ENCODE assay signal across 1 cellular context in the genomic region with DNA sequence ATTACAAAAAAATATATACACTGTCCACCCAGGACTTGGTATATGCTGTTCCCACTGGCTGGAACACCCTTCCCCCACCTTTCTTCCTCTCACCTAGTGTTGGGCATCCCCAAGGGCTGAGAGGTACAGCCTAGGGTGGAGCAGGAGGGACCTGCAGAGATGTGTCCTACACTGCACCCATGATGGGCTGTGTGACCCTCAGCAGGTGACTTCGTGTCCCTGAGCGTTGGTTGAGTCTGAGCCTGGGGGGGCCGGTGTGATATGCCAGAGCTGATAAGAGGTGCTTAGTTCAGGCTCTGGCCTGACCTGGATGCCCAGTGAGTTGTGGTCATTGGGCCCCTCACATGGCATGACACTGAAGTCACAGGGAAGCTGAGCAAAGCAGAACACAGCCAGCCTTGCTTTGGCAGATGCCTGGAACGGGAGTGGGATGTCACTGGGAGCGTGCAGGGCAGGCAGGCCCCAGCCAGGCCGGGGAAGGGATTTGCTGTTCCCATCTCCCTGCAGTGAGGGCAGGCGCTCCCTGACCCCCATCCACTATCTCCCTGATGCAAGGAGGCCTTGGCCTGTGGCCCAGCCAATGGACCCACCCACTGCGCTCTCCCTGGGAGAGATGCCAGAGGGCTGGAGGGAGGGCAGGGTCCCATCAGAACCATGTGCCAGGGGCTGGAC.
A peak's percentile ranks its signal among the peaks of the same experiment; 100 is the strongest.
TF ChIP-seq lines count a peak whose summit lies in the region.

No MANE protein-coding gene starts in this region.

TF ChIP-seq in HepG2, 621 proteins besides CTCF, POLR2A, EP300 and RAD21 (continued from another document and continues in another):
- TF ChIP-seq, protein P1, sequence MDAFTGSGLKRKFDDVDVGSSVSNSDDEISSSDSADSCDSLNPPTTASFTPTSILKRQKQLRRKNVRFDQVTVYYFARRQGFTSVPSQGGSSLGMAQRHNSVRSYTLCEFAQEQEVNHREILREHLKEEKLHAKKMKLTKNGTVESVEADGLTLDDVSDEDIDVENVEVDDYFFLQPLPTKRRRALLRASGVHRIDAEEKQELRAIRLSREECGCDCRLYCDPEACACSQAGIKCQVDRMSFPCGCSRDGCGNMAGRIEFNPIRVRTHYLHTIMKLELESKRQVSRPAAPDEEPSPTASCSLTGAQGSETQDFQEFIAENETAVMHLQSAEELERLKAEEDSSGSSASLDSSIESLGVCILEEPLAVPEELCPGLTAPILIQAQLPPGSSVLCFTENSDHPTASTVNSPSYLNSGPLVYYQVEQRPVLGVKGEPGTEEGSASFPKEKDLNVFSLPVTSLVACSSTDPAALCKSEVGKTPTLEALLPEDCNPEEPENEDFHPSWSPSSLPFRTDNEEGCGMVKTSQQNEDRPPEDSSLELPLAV (CRISPR knock-in tag; conservative IDR thresholded peaks at IDR 0.05; ENCODE audit: low read depth) = no peak
- TF ChIP-seq JUND (CRISPR knock-in tag; IDR thresholded peaks at IDR 0.05) = no peak
- TF ChIP-seq, protein P2, sequence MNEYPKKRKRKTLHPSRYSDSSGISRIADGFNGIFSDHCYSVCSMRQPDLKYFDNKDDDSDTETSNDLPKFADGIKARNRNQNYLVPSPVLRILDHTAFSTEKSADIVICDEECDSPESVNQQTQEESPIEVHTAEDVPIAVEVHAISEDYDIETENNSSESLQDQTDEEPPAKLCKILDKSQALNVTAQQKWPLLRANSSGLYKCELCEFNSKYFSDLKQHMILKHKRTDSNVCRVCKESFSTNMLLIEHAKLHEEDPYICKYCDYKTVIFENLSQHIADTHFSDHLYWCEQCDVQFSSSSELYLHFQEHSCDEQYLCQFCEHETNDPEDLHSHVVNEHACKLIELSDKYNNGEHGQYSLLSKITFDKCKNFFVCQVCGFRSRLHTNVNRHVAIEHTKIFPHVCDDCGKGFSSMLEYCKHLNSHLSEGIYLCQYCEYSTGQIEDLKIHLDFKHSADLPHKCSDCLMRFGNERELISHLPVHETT (CRISPR knock-in tag; conservative IDR thresholded peaks at IDR 0.05) = no peak
- TF ChIP-seq ZNF746 (CRISPR knock-in tag; IDR thresholded peaks at IDR 0.05) = peak; percentile 70; the same call in 1 of the 2 replicates
- 0 out of 2 replicates have a peak, but pooled peaks have one; percentile 22 for TF ChIP-seq HDAC2 (CRISPR knock-in tag; IDR thresholded peaks at IDR 0.05)
- no peak for TF ChIP-seq ZNF660 (CRISPR knock-in tag; IDR thresholded peaks at IDR 0.05; ENCODE audit: borderline replicate concordance, low read depth)
- TF ChIP-seq, protein P3, sequence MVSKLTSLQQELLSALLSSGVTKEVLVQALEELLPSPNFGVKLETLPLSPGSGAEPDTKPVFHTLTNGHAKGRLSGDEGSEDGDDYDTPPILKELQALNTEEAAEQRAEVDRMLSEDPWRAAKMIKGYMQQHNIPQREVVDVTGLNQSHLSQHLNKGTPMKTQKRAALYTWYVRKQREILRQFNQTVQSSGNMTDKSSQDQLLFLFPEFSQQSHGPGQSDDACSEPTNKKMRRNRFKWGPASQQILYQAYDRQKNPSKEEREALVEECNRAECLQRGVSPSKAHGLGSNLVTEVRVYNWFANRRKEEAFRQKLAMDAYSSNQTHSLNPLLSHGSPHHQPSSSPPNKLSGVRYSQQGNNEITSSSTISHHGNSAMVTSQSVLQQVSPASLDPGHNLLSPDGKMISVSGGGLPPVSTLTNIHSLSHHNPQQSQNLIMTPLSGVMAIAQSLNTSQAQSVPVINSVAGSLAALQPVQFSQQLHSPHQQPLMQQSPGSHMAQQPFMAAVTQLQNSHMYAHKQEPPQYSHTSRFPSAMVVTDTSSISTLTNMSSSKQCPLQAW (CRISPR knock-in tag; IDR thresholded peaks at IDR 0.05) = 0 out of 2 replicates have a peak, but pooled peaks have one; percentile 55
- TF ChIP-seq ZSCAN30 (CRISPR knock-in tag; IDR thresholded peaks at IDR 0.05) = no peak
- TF ChIP-seq, protein P4, sequence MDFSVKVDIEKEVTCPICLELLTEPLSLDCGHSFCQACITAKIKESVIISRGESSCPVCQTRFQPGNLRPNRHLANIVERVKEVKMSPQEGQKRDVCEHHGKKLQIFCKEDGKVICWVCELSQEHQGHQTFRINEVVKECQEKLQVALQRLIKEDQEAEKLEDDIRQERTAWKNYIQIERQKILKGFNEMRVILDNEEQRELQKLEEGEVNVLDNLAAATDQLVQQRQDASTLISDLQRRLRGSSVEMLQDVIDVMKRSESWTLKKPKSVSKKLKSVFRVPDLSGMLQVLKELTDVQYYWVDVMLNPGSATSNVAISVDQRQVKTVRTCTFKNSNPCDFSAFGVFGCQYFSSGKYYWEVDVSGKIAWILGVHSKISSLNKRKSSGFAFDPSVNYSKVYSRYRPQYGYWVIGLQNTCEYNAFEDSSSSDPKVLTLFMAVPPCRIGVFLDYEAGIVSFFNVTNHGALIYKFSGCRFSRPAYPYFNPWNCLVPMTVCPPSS (IDR thresholded peaks at IDR 0.05) = no peak
- TF ChIP-seq HNRNPLL (IDR thresholded peaks at IDR 0.05; ENCODE audit: low read depth, low read length, poor library complexity, severe bottlenecking) = no peak
- no peak for TF ChIP-seq TARDBP (CRISPR knock-in tag; IDR thresholded peaks at IDR 0.05)
- 0 out of 2 replicates have a peak, but pooled peaks have one; percentile 22 for TF ChIP-seq NR2F2 (IDR thresholded peaks at IDR 0.05; ENCODE audit: borderline replicate concordance, low read depth)
- no peak for TF ChIP-seq SP2 (CRISPR knock-in tag; IDR thresholded peaks at IDR 0.05)
- TF ChIP-seq ZNF337 (CRISPR knock-in tag; IDR thresholded peaks at IDR 0.05; ENCODE audit: borderline replicate concordance, low read depth) = no peak
- peak; percentile 66; the same call in 1 of the 2 replicates for TF ChIP-seq ZFX (CRISPR knock-in tag; IDR thresholded peaks at IDR 0.05; ENCODE audit: low read depth)
- 0 out of 2 replicates have a peak, but pooled peaks have one; percentile 13 for TF ChIP-seq ZNF430 (CRISPR knock-in tag; IDR thresholded peaks at IDR 0.05)
- TF ChIP-seq ZKSCAN5 (CRISPR knock-in tag; IDR thresholded peaks at IDR 0.05) = no peak
- no peak for TF ChIP-seq ZMYM3 (CRISPR knock-in tag; IDR thresholded peaks at IDR 0.05)
- TF ChIP-seq, protein P5, sequence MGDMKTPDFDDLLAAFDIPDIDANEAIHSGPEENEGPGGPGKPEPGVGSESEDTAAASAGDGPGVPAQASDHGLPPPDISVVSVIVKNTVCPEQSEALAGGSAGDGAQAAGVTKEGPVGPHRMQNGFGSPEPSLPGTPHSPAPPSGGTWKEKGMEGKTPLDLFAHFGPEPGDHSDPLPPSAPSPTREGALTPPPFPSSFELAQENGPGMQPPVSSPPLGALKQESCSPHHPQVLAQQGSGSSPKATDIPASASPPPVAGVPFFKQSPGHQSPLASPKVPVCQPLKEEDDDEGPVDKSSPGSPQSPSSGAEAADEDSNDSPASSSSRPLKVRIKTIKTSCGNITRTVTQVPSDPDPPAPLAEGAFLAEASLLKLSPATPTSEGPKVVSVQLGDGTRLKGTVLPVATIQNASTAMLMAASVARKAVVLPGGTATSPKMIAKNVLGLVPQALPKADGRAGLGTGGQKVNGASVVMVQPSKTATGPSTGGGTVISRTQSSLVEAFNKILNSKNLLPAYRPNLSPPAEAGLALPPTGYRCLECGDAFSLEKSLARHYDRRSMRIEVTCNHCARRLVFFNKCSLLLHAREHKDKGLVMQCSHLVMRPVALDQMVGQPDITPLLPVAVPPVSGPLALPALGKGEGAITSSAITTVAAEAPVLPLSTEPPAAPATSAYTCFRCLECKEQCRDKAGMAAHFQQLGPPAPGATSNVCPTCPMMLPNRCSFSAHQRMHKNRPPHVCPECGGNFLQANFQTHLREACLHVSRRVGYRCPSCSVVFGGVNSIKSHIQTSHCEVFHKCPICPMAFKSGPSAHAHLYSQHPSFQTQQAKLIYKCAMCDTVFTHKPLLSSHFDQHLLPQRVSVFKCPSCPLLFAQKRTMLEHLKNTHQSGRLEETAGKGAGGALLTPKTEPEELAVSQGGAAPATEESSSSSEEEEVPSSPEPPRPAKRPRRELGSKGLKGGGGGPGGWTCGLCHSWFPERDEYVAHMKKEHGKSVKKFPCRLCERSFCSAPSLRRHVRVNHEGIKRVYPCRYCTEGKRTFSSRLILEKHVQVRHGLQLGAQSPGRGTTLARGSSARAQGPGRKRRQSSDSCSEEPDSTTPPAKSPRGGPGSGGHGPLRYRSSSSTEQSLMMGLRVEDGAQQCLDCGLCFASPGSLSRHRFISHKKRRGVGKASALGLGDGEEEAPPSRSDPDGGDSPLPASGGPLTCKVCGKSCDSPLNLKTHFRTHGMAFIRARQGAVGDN (CRISPR knock-in tag; IDR thresholded peaks at IDR 0.05) = peak; percentile 83
- no peak for TF ChIP-seq PHB2 (IDR thresholded peaks at IDR 0.05; ENCODE audit: partially characterized antibody)
- TF ChIP-seq SMC3 (IDR thresholded peaks at IDR 0.05; ENCODE audit: low read length) = no peak
- no peak for TF ChIP-seq ZNF296 (CRISPR knock-in tag; conservative IDR thresholded peaks at IDR 0.05)
- TF ChIP-seq ZNF441 (CRISPR knock-in tag; IDR thresholded peaks at IDR 0.05; ENCODE audit: borderline replicate concordance) = no peak
- no peak for TF ChIP-seq CC2D1A (CRISPR knock-in tag; IDR thresholded peaks at IDR 0.05)
- TF ChIP-seq RCOR2 (CRISPR knock-in tag; IDR thresholded peaks at IDR 0.05) = no peak
- TF ChIP-seq, protein P6, sequence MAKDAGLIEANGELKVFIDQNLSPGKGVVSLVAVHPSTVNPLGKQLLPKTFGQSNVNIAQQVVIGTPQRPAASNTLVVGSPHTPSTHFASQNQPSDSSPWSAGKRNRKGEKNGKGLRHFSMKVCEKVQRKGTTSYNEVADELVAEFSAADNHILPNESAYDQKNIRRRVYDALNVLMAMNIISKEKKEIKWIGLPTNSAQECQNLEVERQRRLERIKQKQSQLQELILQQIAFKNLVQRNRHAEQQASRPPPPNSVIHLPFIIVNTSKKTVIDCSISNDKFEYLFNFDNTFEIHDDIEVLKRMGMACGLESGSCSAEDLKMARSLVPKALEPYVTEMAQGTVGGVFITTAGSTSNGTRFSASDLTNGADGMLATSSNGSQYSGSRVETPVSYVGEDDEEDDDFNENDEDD (CRISPR knock-in tag; IDR thresholded peaks at IDR 0.05; ENCODE audit: borderline replicate concordance) = no peak
- TF ChIP-seq, protein P7, sequence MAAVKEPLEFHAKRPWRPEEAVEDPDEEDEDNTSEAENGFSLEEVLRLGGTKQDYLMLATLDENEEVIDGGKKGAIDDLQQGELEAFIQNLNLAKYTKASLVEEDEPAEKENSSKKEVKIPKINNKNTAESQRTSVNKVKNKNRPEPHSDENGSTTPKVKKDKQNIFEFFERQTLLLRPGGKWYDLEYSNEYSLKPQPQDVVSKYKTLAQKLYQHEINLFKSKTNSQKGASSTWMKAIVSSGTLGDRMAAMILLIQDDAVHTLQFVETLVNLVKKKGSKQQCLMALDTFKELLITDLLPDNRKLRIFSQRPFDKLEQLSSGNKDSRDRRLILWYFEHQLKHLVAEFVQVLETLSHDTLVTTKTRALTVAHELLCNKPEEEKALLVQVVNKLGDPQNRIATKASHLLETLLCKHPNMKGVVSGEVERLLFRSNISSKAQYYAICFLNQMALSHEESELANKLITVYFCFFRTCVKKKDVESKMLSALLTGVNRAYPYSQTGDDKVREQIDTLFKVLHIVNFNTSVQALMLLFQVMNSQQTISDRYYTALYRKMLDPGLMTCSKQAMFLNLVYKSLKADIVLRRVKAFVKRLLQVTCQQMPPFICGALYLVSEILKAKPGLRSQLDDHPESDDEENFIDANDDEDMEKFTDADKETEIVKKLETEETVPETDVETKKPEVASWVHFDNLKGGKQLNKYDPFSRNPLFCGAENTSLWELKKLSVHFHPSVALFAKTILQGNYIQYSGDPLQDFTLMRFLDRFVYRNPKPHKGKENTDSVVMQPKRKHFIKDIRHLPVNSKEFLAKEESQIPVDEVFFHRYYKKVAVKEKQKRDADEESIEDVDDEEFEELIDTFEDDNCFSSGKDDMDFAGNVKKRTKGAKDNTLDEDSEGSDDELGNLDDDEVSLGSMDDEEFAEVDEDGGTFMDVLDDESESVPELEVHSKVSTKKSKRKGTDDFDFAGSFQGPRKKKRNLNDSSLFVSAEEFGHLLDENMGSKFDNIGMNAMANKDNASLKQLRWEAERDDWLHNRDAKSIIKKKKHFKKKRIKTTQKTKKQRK (IDR thresholded peaks at IDR 0.05; ENCODE audit: low read length) = no peak
- no peak for TF ChIP-seq NCOR1 (IDR thresholded peaks at IDR 0.05; ENCODE audit: borderline replicate concordance, low read length)
- TF ChIP-seq, protein P8, sequence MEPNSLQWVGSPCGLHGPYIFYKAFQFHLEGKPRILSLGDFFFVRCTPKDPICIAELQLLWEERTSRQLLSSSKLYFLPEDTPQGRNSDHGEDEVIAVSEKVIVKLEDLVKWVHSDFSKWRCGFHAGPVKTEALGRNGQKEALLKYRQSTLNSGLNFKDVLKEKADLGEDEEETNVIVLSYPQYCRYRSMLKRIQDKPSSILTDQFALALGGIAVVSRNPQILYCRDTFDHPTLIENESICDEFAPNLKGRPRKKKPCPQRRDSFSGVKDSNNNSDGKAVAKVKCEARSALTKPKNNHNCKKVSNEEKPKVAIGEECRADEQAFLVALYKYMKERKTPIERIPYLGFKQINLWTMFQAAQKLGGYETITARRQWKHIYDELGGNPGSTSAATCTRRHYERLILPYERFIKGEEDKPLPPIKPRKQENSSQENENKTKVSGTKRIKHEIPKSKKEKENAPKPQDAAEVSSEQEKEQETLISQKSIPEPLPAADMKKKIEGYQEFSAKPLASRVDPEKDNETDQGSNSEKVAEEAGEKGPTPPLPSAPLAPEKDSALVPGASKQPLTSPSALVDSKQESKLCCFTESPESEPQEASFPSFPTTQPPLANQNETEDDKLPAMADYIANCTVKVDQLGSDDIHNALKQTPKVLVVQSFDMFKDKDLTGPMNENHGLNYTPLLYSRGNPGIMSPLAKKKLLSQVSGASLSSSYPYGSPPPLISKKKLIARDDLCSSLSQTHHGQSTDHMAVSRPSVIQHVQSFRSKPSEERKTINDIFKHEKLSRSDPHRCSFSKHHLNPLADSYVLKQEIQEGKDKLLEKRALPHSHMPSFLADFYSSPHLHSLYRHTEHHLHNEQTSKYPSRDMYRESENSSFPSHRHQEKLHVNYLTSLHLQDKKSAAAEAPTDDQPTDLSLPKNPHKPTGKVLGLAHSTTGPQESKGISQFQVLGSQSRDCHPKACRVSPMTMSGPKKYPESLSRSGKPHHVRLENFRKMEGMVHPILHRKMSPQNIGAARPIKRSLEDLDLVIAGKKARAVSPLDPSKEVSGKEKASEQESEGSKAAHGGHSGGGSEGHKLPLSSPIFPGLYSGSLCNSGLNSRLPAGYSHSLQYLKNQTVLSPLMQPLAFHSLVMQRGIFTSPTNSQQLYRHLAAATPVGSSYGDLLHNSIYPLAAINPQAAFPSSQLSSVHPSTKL (CRISPR knock-in tag; IDR thresholded peaks at IDR 0.05) = peak; percentile 40; the same call in 1 of the 2 replicates
- no peak for TF ChIP-seq U2AF2 (IDR thresholded peaks at IDR 0.05; ENCODE audit: low read depth, low read length)
- TF ChIP-seq SOX5 (CRISPR knock-in tag; IDR thresholded peaks at IDR 0.05; ENCODE audit: borderline replicate concordance) = no peak
- TF ChIP-seq FOXA3 (CRISPR knock-in tag; IDR thresholded peaks at IDR 0.05) = no peak
- TF ChIP-seq AKAP8 (CRISPR knock-in tag; IDR thresholded peaks at IDR 0.05) = 0 out of 2 replicates have a peak, but pooled peaks have one; percentile 25
- no peak; the same call in 1 of the 2 replicates for TF ChIP-seq NRL (CRISPR knock-in tag; IDR thresholded peaks at IDR 0.05; ENCODE audit: borderline replicate concordance)
